Comparison of ENCODE assay signal across 20 cellular contexts in genomic region chr12:123992118-123992825, GRCh38. TPM values are rescaled to one million over a fixed set of nuclear protein-coding genes. Genes with fewer than 3 reads are reported as not detected.
DNase-seq lines count a peak whose midpoint lies in the region; ATAC-seq and TF ChIP-seq lines count a peak whose summit lies in the region.
"Had no signal": no experiment of that assay in that cellular context is flagged by ENCODE, and none has a peak within 500 bp of the region (broad histone marks: within the 10 kb centered on the region; RNA-seq: fewer than 3 reads in every experiment).

No MANE protein-coding gene starts in this region.

- no peak overlapping the region for H2AFZ ChIP-seq in PC-9
- no peak overlapping the region for H2AFZ ChIP-seq in parathyroid adenoma
- no peak overlapping the region for H2AFZ ChIP-seq in MM.1S (ENCODE audit: low read length)
- H2AFZ ChIP-seq: GM23248 had no signal

- no peak overlapping the region for H3K4me3 ChIP-seq in PC-9
- no peak overlapping the region for H3K4me3 ChIP-seq in endocrine pancreas (ENCODE audit: control insufficient read depth, insufficient read depth, low read length)
- H3K4me3 ChIP-seq in parathyroid adenoma (ENCODE audit: low read depth, low read length): no peak overlapping the region
- H3K4me3 ChIP-seq in MM.1S (ENCODE audit: low read length): no peak overlapping the region
- H3K4me3 ChIP-seq: GM12878, GM23248 had no signal

- CTCF ChIA-PET in PC-9 (lab: Charles Lee): no interaction called here
- CTCF ChIA-PET in WTC11 (lab: Charles Lee): interaction anchor here (0.8 to 1.2 kb wide), 2 partner anchors 8 to 87 kb away, joined by 3 to 4 read pairs; no protein-coding TSS in a partner anchor

- no peaks in the 10 kb centered on the region for H3K27me3 ChIP-seq in PC-9 (ENCODE audit: insufficient read depth, low read depth)
- H3K27me3 ChIP-seq in endocrine pancreas (ENCODE audit: control insufficient read depth, insufficient read depth, low read length): no peaks in the 10 kb centered on the region
- no peaks in the 10 kb centered on the region for H3K27me3 ChIP-seq in parathyroid adenoma (ENCODE audit: control insufficient read depth, insufficient read depth, low read length)
- H3K27me3 ChIP-seq in MM.1S (replicated peaks; ENCODE audit: insufficient read depth, low read length): no peaks in the 10 kb centered on the region

- POLR2A ChIA-PET in PC-9 (lab: Charles Lee; ENCODE audit: unreplicated experiment) (no interaction called here), WTC11 (lab: Charles Lee) (no interaction called here)

- H3K9me3 ChIP-seq in PC-9 (ENCODE audit: insufficient read depth, low read depth): no peaks in the 10 kb centered on the region
- no peaks in the 10 kb centered on the region for H3K9me3 ChIP-seq in endocrine pancreas (ENCODE audit: control insufficient read depth, low read length)
- H3K9me3 ChIP-seq in parathyroid adenoma (ENCODE audit: control insufficient read depth, low read length): no peaks in the 10 kb centered on the region
- no peaks in the 10 kb centered on the region for H3K9me3 ChIP-seq in MM.1S (replicated peaks; ENCODE audit: insufficient read depth, low read length)

- DNase-seq in PC-9 (no peak), MM.1S (no peak), WTC11 (ENCODE audit: low spot score) (no peak), SIG-M5 (lab: John Stamatoyannopoulos, UW) (no peak)
- DNase-seq: COR-L47, DMS53, KBM-7, NCI-H1105 treated with DMSO at 0.1 percent for 48 hours, NCI-H187, NCI-H2171, NCI-H510A, NCI-H82, SHP77 had no signal

- peaks cover 16% of the 10 kb centered on the region; the same call in 1 of the 2 replicates for H3K36me3 Mint-ChIP-seq in WTC11

- H3K9ac ChIP-seq in endocrine pancreas (ENCODE audit: control insufficient read depth, insufficient read depth, low read length): peak overlapping the region; percentile 6
- no peak overlapping the region for H3K9ac ChIP-seq in parathyroid adenoma
- H3K9ac ChIP-seq in MM.1S (ENCODE audit: low read length): no peak overlapping the region
- H3K9ac ChIP-seq: GM23248 had no signal

- H3K4me3 Mint-ChIP-seq in WTC11: no peak overlapping the region
- H3K4me3 Mint-ChIP-seq: CD14-positive monocyte had no signal

- intact Hi-C loops in PC-9 (cut with micrococcal nuclease; ENCODE audit: unreplicated experiment): no loop called here

- ATAC-seq in WTC11: no peak
- ATAC-seq: GM12878, HCT116 had no signal

- no peaks in the 10 kb centered on the region for H3K27me3 Mint-ChIP-seq in WTC11 (ENCODE audit: low read depth)

- H3K27ac Mint-ChIP-seq in WTC11: no peak overlapping the region
- H3K27ac Mint-ChIP-seq: CD14-positive monocyte had no signal

- peaks cover 6% of the 10 kb centered on the region; the same call in 1 of the 2 replicates for H3K79me2 ChIP-seq in PC-9 (ENCODE audit: low read depth)
- H3K79me2 ChIP-seq in parathyroid adenoma: peaks cover 51% of the 10 kb centered on the region
- peaks cover 22% of the 10 kb centered on the region for H3K79me2 ChIP-seq in MM.1S (ENCODE audit: low read length)

- peaks cover 13% of the 10 kb centered on the region; the same call in 1 of the 2 replicates for H4K20me1 ChIP-seq in PC-9 (ENCODE audit: insufficient read depth)
- H4K20me1 ChIP-seq in MM.1S (ENCODE audit: insufficient read depth, low read length): no peaks in the 10 kb centered on the region

- H3K4me1 Mint-ChIP-seq in WTC11: peaks cover 23% of the 10 kb centered on the region

- H3K4me2 ChIP-seq in PC-9 (no peak overlapping the region), parathyroid adenoma (ENCODE audit: low read length) (peak overlapping the region; percentile 26), MM.1S (ENCODE audit: low read depth, low read length) (no peak overlapping the region)

- H3K9me2 ChIP-seq in PC-9 (ENCODE audit: insufficient read depth) (no peaks in the 10 kb centered on the region), MM.1S (replicated peaks; ENCODE audit: insufficient read depth, low read length) (no peaks in the 10 kb centered on the region)

- H3K4me1 ChIP-seq in PC-9 (replicated peaks; ENCODE audit: insufficient read depth) (peaks cover 7% of the 10 kb centered on the region; the same call in 1 of the 2 replicates), endocrine pancreas (ENCODE audit: control insufficient read depth, insufficient read depth, low read length) (peaks cover 25% of the 10 kb centered on the region), parathyroid adenoma (peaks cover 34% of the 10 kb centered on the region), MM.1S (ENCODE audit: low read length) (no peaks in the 10 kb centered on the region)

- no TSS peak for BruUV-seq in PC-9 (replicated peaks; lab: Mats Ljungman, UMichigan)

- TF ChIP-seq CTCF in 22Rv1 (IDR thresholded peaks at IDR 0.05): no peak
- TF ChIP-seq CTCF in PC-9 (conservative IDR thresholded peaks at IDR 0.05): no peak
- no peak for TF ChIP-seq CTCF in parathyroid adenoma (IDR thresholded peaks at IDR 0.05)
- no peak for TF ChIP-seq CTCF in MM.1S (IDR thresholded peaks at IDR 0.05; ENCODE audit: low read length)
- no peak for TF ChIP-seq CTCF in WTC11 (IDR thresholded peaks at IDR 0.05)

- H3K36me3 ChIP-seq in PC-9 (ENCODE audit: low read depth): 0 out of 2 replicates have a peak, but pooled peaks cover 8% of the 10 kb centered on the region
- peaks cover 3% of the 10 kb centered on the region for H3K36me3 ChIP-seq in endocrine pancreas (ENCODE audit: control insufficient read depth, insufficient read depth, low read length)
- H3K36me3 ChIP-seq in parathyroid adenoma (ENCODE audit: control insufficient read depth, insufficient read depth, low read length): no peaks in the 10 kb centered on the region
- 0 out of 2 replicates have a peak, but pooled peaks cover 2% of the 10 kb centered on the region for H3K36me3 ChIP-seq in MM.1S (replicated peaks; ENCODE audit: insufficient read depth, low read length)

- H3K9me3 Mint-ChIP-seq in WTC11: no peaks in the 10 kb centered on the region
- H3K9me3 Mint-ChIP-seq: CD14-positive monocyte had no signal

- no peaks in the 10 kb centered on the region for H3F3A ChIP-seq in PC-9 (ENCODE audit: insufficient read depth, low read depth)
- no peaks in the 10 kb centered on the region for H3F3A ChIP-seq in MM.1S (ENCODE audit: insufficient read depth, low read length)

- H3K27ac ChIP-seq in 22Rv1: 0 out of 2 replicates have a peak overlapping the region, but pooled peaks have one; percentile 1
- peak overlapping the region; percentile 44 for H3K27ac ChIP-seq in PC-9
- H3K27ac ChIP-seq in parathyroid adenoma: peak overlapping the region; percentile 62
- H3K27ac ChIP-seq in MM.1S (ENCODE audit: low read length): no peak overlapping the region
- H3K27ac ChIP-seq: GM23248 had no signal

TF ChIP-seq in WTC11, 78 proteins besides CTCF, POLR2A, EP300 and RAD21:
- TF ChIP-seq RORB (CRISPR knock-in tag; IDR thresholded peaks at IDR 0.05): no peak
- no peak for TF ChIP-seq NR3C1 (CRISPR knock-in tag; conservative IDR thresholded peaks at IDR 0.05; ENCODE audit: low read depth)
- TF ChIP-seq TEAD1 (CRISPR knock-in tag; IDR thresholded peaks at IDR 0.05): no peak
- TF ChIP-seq USF1 (CRISPR knock-in tag; IDR thresholded peaks at IDR 0.05): no peak
- no peak for TF ChIP-seq SP1 (CRISPR knock-in tag; conservative IDR thresholded peaks at IDR 0.05)
- TF ChIP-seq ZNF512 (CRISPR knock-in tag; IDR thresholded peaks at IDR 0.05; ENCODE audit: borderline replicate concordance): no peak

RNA-seq across cellular contexts. Expression of gene ZNF664, which starts 19.3 kb away (rescaled TPM):
- total RNA-seq in PC-9 (2021): 66.3 and 87.6 TPM in 2 replicates
- 52.6 to 61.7 TPM (median 58.9 TPM) in 3 replicates for total RNA-seq in WTC11 (2021)

RNA-seq across cellular contexts. Expression of gene CCDC92, which starts 19.6 kb away (rescaled TPM):
- 24.8 and 28.0 TPM in 2 replicates for total RNA-seq in PC-9 (2021)
- total RNA-seq in WTC11 (2021): 1.8 to 2.7 TPM (median 2.0 TPM) in 3 replicates
